11 cellular contexts compared by ENCODE assay signal in genomic region chr6:36114798-36115408, GRCh38.
DNase-seq lines count a peak whose midpoint lies in the region; ATAC-seq and TF ChIP-seq lines count a peak whose summit lies in the region.
"Had no signal": no experiment of that assay in that cellular context is flagged by ENCODE, and none has a peak within 500 bp of the region (broad histone marks: within the 10 kb centered on the region; RNA-seq: fewer than 3 reads in every experiment).

No MANE protein-coding gene starts in this region.

- H3K27me3 ChIP-seq in SU-DHL-6 (ENCODE audit: low read length) (no peaks in the 10 kb centered on the region), mucosa of rectum (ENCODE audit: control insufficient read depth in 2 of 2, insufficient read depth in 2 of 2, low read length in 2 of 2) (no peaks in the 10 kb centered on the region)
- H3K27me3 ChIP-seq: SJCRH30 had no signal

- H3K4me1 ChIP-seq in mucosa of rectum (ENCODE audit: control insufficient read depth in 2 of 2, insufficient read depth in 2 of 2, low read length in 2 of 2), result peaks cover 10 to 19% of the 10 kb centered on the region in 2 donors
- H3K4me1 ChIP-seq: SJCRH30 had no signal

- no peaks in the 10 kb centered on the region for H3K9me3 ChIP-seq in SU-DHL-6 (ENCODE audit: insufficient read depth, low read length)
- H3K9me3 ChIP-seq in mucosa of rectum (ENCODE audit: control insufficient read depth in 2 of 2, low read length in 2 of 2), result no peaks in the 10 kb centered on the region
- H3K9me3 ChIP-seq: SJCRH30 had no signal

- H3K79me2 ChIP-seq in SU-DHL-6 (ENCODE audit: insufficient read depth, low read length), result peaks cover 9% of the 10 kb centered on the region; the same call in 1 of the 2 replicates

- H2AFZ ChIP-seq in SU-DHL-6 (ENCODE audit: low read depth, low read length, severe bottlenecking), result no peak overlapping the region

- H3F3A ChIP-seq in SU-DHL-6 (ENCODE audit: insufficient read depth), result peaks cover 86% of the 10 kb centered on the region

- no peaks in the 10 kb centered on the region for H3K9me2 ChIP-seq in SU-DHL-6 (replicated peaks; ENCODE audit: insufficient read depth, low read length)

- TF ChIP-seq CTCF in GM12865 (IDR thresholded peaks at IDR 0.05; ENCODE audit: insufficient read depth, low read depth, low read length, missing control alignments), result no peak
- no peak for TF ChIP-seq CTCF in SU-DHL-6 (IDR thresholded peaks at IDR 0.05; ENCODE audit: insufficient read depth, low read length, poor library complexity, severe bottlenecking)

- H4K20me1 ChIP-seq in SU-DHL-6 (ENCODE audit: low read depth, low read length), result no peaks in the 10 kb centered on the region

- H3K4me2 ChIP-seq in SU-DHL-6 (ENCODE audit: low read depth, low read length, poor library complexity, severe bottlenecking), result peak overlapping the region; percentile 64

- DNase-seq in GM12865 (ENCODE audit: low read depth), result peak; percentile 65
- no peak for DNase-seq in substantia nigra (lab: John Stamatoyannopoulos, UW)
- DNase-seq in NCI-H446 (lab: John Stamatoyannopoulos, UW), result no peak
- DNase-seq in NCI-H2196 treated with DMSO at 0.1 percent for 48 hours (lab: John Stamatoyannopoulos, UW; ENCODE audit: unreplicated experiment), result no peak
- DNase-seq in NCI-H82 treated with DMSO at 0.1 percent for 48 hours (lab: John Stamatoyannopoulos, UW; ENCODE audit: unreplicated experiment), result no peak
- DNase-seq: activated CD8-positive, alpha-beta memory T cell treated with anti-CD3 and anti-CD28 coated beads, Interleukin-2, amount 50 U/mL, for 4 hours; NCI-H1436 treated with DMSO at 0.1 percent for 48 hours; SJCRH30 had no signal

- H3K27ac ChIP-seq in SU-DHL-6 (ENCODE audit: low read depth, low read length) (peak overlapping the region; percentile 91), mucosa of rectum (ENCODE audit: low read depth in 2 of 2, low read length in 2 of 2) (peak overlapping the region; percentile 59 to 66), substantia nigra (ENCODE audit: low read depth, low read length, poor library complexity, severe bottlenecking) (no peak overlapping the region)
- H3K27ac ChIP-seq: SJCRH30 had no signal

- H3K36me3 ChIP-seq in SU-DHL-6 (ENCODE audit: low read length) (0 out of 2 replicates have a peak, but pooled peaks cover 2% of the 10 kb centered on the region), mucosa of rectum (ENCODE audit: control insufficient read depth in 2 of 2, insufficient read depth in 2 of 2, low read length in 2 of 2) (peaks cover 7 to 18% of the 10 kb centered on the region in 2 donors)
- H3K36me3 ChIP-seq: SJCRH30 had no signal

- no peak overlapping the region for H3K4me3 ChIP-seq in GM12865 (ENCODE audit: low read depth, low read length)
- H3K4me3 ChIP-seq in SU-DHL-6 (ENCODE audit: insufficient read depth, low read length, poor library complexity, severe bottlenecking), result peak overlapping the region; percentile 37
- H3K4me3 ChIP-seq in mucosa of rectum (ENCODE audit: low read length in 2 of 2), result peak overlapping the region; percentile 20 to 25
- H3K4me3 ChIP-seq: SJCRH30 had no signal

- peak; percentile 61 for ATAC-seq in HG03175 (IDR thresholded peaks at IDR 0.05; ENCODE audit: unreplicated experiment)

- H3K9ac ChIP-seq in SU-DHL-6 (ENCODE audit: low read length) (peak overlapping the region; percentile 36), mucosa of rectum (ENCODE audit: low read depth in 1 of 2, low read length in 2 of 2) (peak overlapping the region in 1 of 2 donors; percentile 1)
